ENCODE assay signal across 8 cellular contexts in genomic region chr2:36966370-36967235, GRCh38. TPM values are rescaled to one million over a fixed set of nuclear protein-coding genes. Genes with fewer than 3 reads are reported as not detected.
DNase-seq lines count a peak whose midpoint lies in the region; ATAC-seq and TF ChIP-seq lines count a peak whose summit lies in the region.

STRN (minus strand) TSS chr2:36966536; CDS start chr2:36966463, 73 bp downstream.

- peak within 1 kb of the TSS; percentile 87 for H3K9ac ChIP-seq in mammary epithelial cell (ENCODE audit: insufficient read depth, low read length)

- H2AFZ ChIP-seq in mammary epithelial cell (ENCODE audit: low read depth, low read length) = peak within 1 kb of the TSS; percentile 97

- no peaks in the 10 kb centered on the region for H3K9me3 ChIP-seq in mammary epithelial cell (replicated peaks; ENCODE audit: insufficient read depth, low read length)

- no TSS peak for BruUV-seq in mammary epithelial cell (replicated peaks; lab: Mats Ljungman, UMichigan)

- peak; percentile 99 for ATAC-seq in HG03175 (IDR thresholded peaks at IDR 0.05; ENCODE audit: unreplicated experiment)

- intact Hi-C loops in mammary epithelial cell (cut with micrococcal nuclease) = loop anchor here (5.0 kb wide), 2 partner anchors 79 to 116 kb away; partner anchors contain the start of genes GPATCH11 and HEATR5B

- no peaks in the 10 kb centered on the region for H3K9me3 Mint-ChIP-seq in immature natural killer cell

- peaks cover 0 to 3% (median 0%) of the 10 kb centered on the region in 3 donors for H3K36me3 Mint-ChIP-seq in immature natural killer cell

- CTCF ChIA-PET in mammary epithelial cell (lab: Charles Lee; ENCODE audit: low non-redundant PET) = no interaction called here

- in situ Hi-C loops in GM18951 (cut with MboI; ENCODE audit: low sequenced_read_pairs, unreplicated experiment) (no loop called here), mammary epithelial cell (cut with MboI; ENCODE audit: low sequenced_read_pairs in 2 of 2) (no loop called here)

- H3K79me2 ChIP-seq in mammary epithelial cell (ENCODE audit: insufficient read depth, low read length) = peaks cover 46% of the 10 kb centered on the region

- peak; percentile 99 for DNase-seq in AG08395 (ENCODE audit: low spot score)
- DNase-seq in NCI-H2227 treated with DMSO at 0.1 percent for 48 hours (lab: John Stamatoyannopoulos, UW) = peak; percentile 96
- DNase-seq in mammary epithelial cell = peak; percentile 98
- peak; percentile 99 for DNase-seq in immature natural killer cell
- peak; percentile 91 for DNase-seq in smooth muscle cell of the brain vasculature (ENCODE audit: low read depth, low spot score)

- H3K4me3 ChIP-seq in WI38 (ENCODE audit: low read depth, low read length) (peak within 1 kb of the TSS; percentile 83), mammary epithelial cell (replicated peaks in 1 of 3; ENCODE audit: insufficient read depth in 1 of 3, low read depth in 2 of 3, low read length in 3 of 3) (peak within 1 kb of the TSS; percentile 65 to 80 (median 76))

- H3K4me1 Mint-ChIP-seq in immature natural killer cell = peaks cover 52 to 53% of the 10 kb centered on the region in 2 donors

- H4K20me1 ChIP-seq in mammary epithelial cell (ENCODE audit: insufficient read depth, low read length) = no peaks in the 10 kb centered on the region

- H3K4me1 ChIP-seq in mammary epithelial cell (ENCODE audit: insufficient read depth, low read length) = peaks cover 16% of the 10 kb centered on the region

- H3K27me3 Mint-ChIP-seq in immature natural killer cell (ENCODE audit: low read depth in 3 of 3) = peaks cover 6 to 13% (median 11%) of the 10 kb centered on the region in 3 donors

- dilution Hi-C loops in mammary epithelial cell (cut with HindIII; ENCODE audit: low sequenced_read_pairs) = no loop called here

- peak within 1 kb of the TSS; percentile 74 for H3K27ac ChIP-seq in mammary epithelial cell (ENCODE audit: insufficient read depth, low read depth, low read length)

- peak; percentile 74 for TF ChIP-seq POLR2A in GM18951 (IDR thresholded peaks at IDR 0.05; ENCODE audit: extremely low read depth, insufficient read depth, insufficient read length)

- 3% methylated on average over 12 of the region's 91 CpGs for WGBS in mammary epithelial cell (ENCODE audit: low coverage, missing lambda C conversion rate)

- no peaks in the 10 kb centered on the region for H3K36me3 ChIP-seq in mammary epithelial cell (ENCODE audit: insufficient read depth, low read length)

- H3K27me3 ChIP-seq in mammary epithelial cell (ENCODE audit: insufficient read depth, low read length) = no peaks in the 10 kb centered on the region

- peak within 1 kb of the TSS; percentile 94 to 99 (median 98) for H3K27ac Mint-ChIP-seq in immature natural killer cell

- peak within 1 kb of the TSS; percentile 87 for H3K4me2 ChIP-seq in mammary epithelial cell (ENCODE audit: insufficient read depth, low read depth, low read length)

- TF ChIP-seq CTCF in WI38 (IDR thresholded peaks at IDR 0.05; ENCODE audit: low read depth, low read length) = no peak
- no peak for TF ChIP-seq CTCF in mammary epithelial cell (conservative IDR thresholded peaks at IDR 0.05 in 1 of 2, IDR thresholded peaks at IDR 0.05 in 1 of 2; ENCODE audit: extremely low read depth in 1 of 2, insufficient read depth in 1 of 2, low read depth in 1 of 2, low read length in 2 of 2)

- peak within 1 kb of the TSS; percentile 88 to 99 (median 99) for H3K4me3 Mint-ChIP-seq in immature natural killer cell

RNA-seq across cellular contexts. Expression of gene STRN, which starts in this region (rescaled TPM):
- total RNA-seq in mammary epithelial cell = 10 to 100 TPM; 18.8 to 27.6 TPM
- polyA plus RNA-seq in mammary epithelial cell (10.7 TPM), immature natural killer cell (10 to 100 TPM in 2 of 3 donors, 1 to 10 TPM in 1; 9.1 to 20.6 (median 11.0) TPM)
- 34.1 TPM for polyA minus RNA-seq in mammary epithelial cell

Comparison
In these comparisons a context has a peak if more than half of its experiments do, and no peak if none do; other contexts are left out.
1. Peak in every context shown above with its lines: DNase-seq, ATAC-seq, H3K4me3 ChIP-seq and H3K27ac ChIP-seq.